21 cellular contexts compared by ENCODE assay signal in the genomic region with DNA sequence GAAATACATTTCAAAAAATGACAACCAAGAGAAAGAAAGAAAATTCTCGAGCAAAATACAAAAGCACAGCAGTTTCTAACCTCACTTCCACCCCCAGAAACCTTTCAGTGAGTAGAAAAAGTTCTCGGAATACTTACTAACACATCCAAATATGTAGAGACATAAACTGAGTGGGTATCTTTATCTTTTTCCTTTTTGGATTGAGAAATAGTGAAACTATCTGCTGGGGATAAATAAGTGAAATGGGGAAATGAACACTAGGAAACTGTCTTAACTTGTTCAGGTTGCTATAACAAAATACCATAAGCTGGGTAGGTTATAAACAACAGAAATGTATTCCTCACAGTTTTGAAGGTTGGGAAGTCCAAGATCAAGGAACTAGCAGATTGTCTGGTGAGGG.
DNase-seq lines count a peak whose midpoint lies in the region; ATAC-seq and TF ChIP-seq lines count a peak whose summit lies in the region.
"Had no signal": no experiment of that assay in that cellular context is flagged by ENCODE, and none has a peak within 500 bp of the region (broad histone marks: within the 10 kb centered on the region; RNA-seq: fewer than 3 reads in every experiment).

No MANE protein-coding gene starts in this region.

- ATAC-seq in omental fat pad (ENCODE audit: low FRiP score) (peak; percentile 87), GM18502 (IDR thresholded peaks at IDR 0.05; ENCODE audit: poor library complexity, unreplicated experiment) (no peak)
- ATAC-seq: HepG2, Panc1 had no signal

- DNase-seq in NOMO-1 treated with DMSO at 0.1 percent for 48 hours (lab: John Stamatoyannopoulos, UW; ENCODE audit: unreplicated experiment) = peak; percentile 14
- no peak for DNase-seq in NOMO-1 treated with dmso at 0.1 percent for 144 hours (lab: John Stamatoyannopoulos, UW; ENCODE audit: unreplicated experiment)
- peak; percentile 89 for DNase-seq in MV-4-11 (lab: John Stamatoyannopoulos, UW)
- peak; percentile 57 for DNase-seq in choroid plexus epithelial cell (ENCODE audit: low read depth)
- DNase-seq in omental fat pad (ENCODE audit: low spot score) = no peak
- no peak for DNase-seq in activated T-cell treated with anti-CD3 and anti-CD28 coated beads, Interleukin-2, amount 50 U/mL, for 48 hours
- DNase-seq in inferior parietal cortex (ENCODE audit: extremely low spot score) = no peak
- DNase-seq: 8988T, EL, GF-D8, GM23248, H9, HFFc6, KG1, NCI-H1694 treated with DMSO at 0.1 percent for 48 hours, NCI-H446, NCI-H526, SJCRH30 had no signal

- TF ChIP-seq CTCF in choroid plexus epithelial cell (conservative IDR thresholded peaks at IDR 0.05; ENCODE audit: low read depth, low read length) (no peak), omental fat pad (IDR thresholded peaks at IDR 0.05) (no peak)

- H3K4me3 ChIP-seq in choroid plexus epithelial cell (ENCODE audit: low read depth, low read length) = no peak overlapping the region
- H3K4me3 ChIP-seq: GM23248, SJCRH30 had no signal

Comparison
In these comparisons a context has a peak if more than half of its experiments do, and no peak if none do; other contexts are left out.
1. DNase-seq: peak in NOMO-1 treated with DMSO at 0.1 percent for 48 hours (single experiment), MV-4-11 (single experiment) and choroid plexus epithelial cell (single experiment); none in NOMO-1 treated with dmso at 0.1 percent for 144 hours (single experiment), omental fat pad (single experiment), activated T-cell treated with anti-CD3 and anti-CD28 coated beads, Interleukin-2, amount 50 U/mL, for 48 hours (0 of 2) and inferior parietal cortex (single experiment).